ENCODE assay signal across 20 cellular contexts in the genomic region with DNA sequence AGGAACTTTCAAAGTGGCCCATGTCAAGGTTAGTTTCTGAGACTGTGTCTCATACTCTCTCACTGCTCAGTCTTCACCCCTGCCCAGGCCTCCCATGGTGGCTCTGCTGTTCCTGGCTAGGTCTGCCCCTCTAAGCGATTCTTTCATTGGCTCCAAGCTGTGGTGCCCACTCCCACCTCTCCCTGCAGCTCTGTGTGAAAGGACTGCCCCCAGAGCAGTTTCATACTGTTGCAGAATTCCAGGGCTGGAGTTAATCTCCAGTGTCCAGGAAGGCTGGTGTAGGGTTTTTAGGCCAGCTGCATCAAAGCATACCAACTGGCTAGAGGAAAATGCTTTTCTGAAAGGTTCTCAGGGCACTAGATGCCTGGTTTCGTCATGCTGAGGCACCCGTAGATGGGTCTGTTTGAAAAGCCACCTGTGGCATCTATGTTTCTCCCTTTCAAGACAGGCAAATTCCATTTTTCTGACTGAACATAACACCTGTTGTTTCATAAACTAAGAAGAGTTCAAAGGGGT.
DNase-seq lines count a peak whose midpoint lies in the region; ATAC-seq and TF ChIP-seq lines count a peak whose summit lies in the region.
"Had no signal": no experiment of that assay in that cellular context is flagged by ENCODE, and none has a peak within 500 bp of the region (broad histone marks: within the 10 kb centered on the region; RNA-seq: fewer than 3 reads in every experiment).

No MANE protein-coding gene starts in this region.

- no peak overlapping the region for H3K4me3 Mint-ChIP-seq in MCF 10A (ENCODE audit: unreplicated experiment)
- H3K4me3 Mint-ChIP-seq: activated T-helper 17 cell treated with anti-CD3 and anti-CD28 coated beads, Interleukin-2, amount 50 U/mL, for 72 hours; stimulated activated naive CD8-positive, alpha-beta T cell treated with anti-CD3 and anti-CD28 coated beads, Interleukin-15, amount 100 ng/mL, for 72 hours had no signal

- WGBS in GM23248 (ENCODE audit: low coverage in 1 of 2, low lambda C conversion rate in 2 of 2, missing lambda C conversion rate in 2 of 2), 2 experiments = 95% methylated on average over 3 of the region's 3 CpGs
- 89 to 95% methylated on average over 3 of the region's 3 CpGs for WGBS in sigmoid colon, 2 donors

- POLR2A ChIA-PET in MCF 10A (lab: Yijun Ruan, JAX) = interaction anchor here (0.8 to 1.2 kb wide), 5 partner anchors 10 to 123 kb away, joined by 3 to 4 read pairs (median 3); no protein-coding TSS in a partner anchor

- H3K79me2 ChIP-seq in GM23248 (ENCODE audit: insufficient read depth) = no peaks in the 10 kb centered on the region

- in situ Hi-C loops in GM23248 (cut with MboI) = no loop called here
- in situ Hi-C loops in brain microvascular endothelial cell (cut with HindIII; ENCODE audit: low pct_ligation_motif_present, low sequenced_read_pairs) = no loop called here

- peaks cover 63% of the 10 kb centered on the region for H3K36me3 Mint-ChIP-seq in MCF 10A (ENCODE audit: insufficient read depth, unreplicated experiment)
- H3K36me3 Mint-ChIP-seq: activated naive CD4-positive, alpha-beta T cell treated with anti-CD3 and anti-CD28 coated beads, Interleukin-2, amount 50 U/mL, for 72 hours had no signal

- ATAC-seq in foreskin keratinocyte = no peak
- ATAC-seq: activated naive CD4-positive, alpha-beta T cell treated with anti-CD3 and anti-CD28 coated beads, Interleukin-2, amount 50 U/mL, for 72 hours; activated T-helper 17 cell treated with anti-CD3 and anti-CD28 coated beads, Interleukin-2, amount 50 U/mL, for 72 hours; GM12878; stimulated activated naive CD8-positive, alpha-beta T cell treated with anti-CD3 and anti-CD28 coated beads, Interleukin-15, amount 100 ng/mL, for 72 hours had no signal

- no peak overlapping the region for H2AFZ ChIP-seq in GM23248

- H3K9me3 ChIP-seq in GM23248 (ENCODE audit: low read depth) (no peaks in the 10 kb centered on the region), adipocyte (ENCODE audit: control insufficient read depth, low read length) (no peaks in the 10 kb centered on the region), sigmoid colon (no peaks in the 10 kb centered on the region)
- H3K9me3 ChIP-seq: SK-N-SH, spleen, upper lobe of left lung had no signal

- H3K4me2 ChIP-seq in GM23248 (ENCODE audit: unreplicated experiment) = no peak overlapping the region
- H3K4me2 ChIP-seq: SK-N-SH had no signal

- H3K9me3 Mint-ChIP-seq in MCF 10A (ENCODE audit: unreplicated experiment) = no peaks in the 10 kb centered on the region
- H3K9me3 Mint-ChIP-seq: activated naive CD4-positive, alpha-beta T cell treated with anti-CD3 and anti-CD28 coated beads, Interleukin-2, amount 50 U/mL, for 72 hours; stimulated activated naive CD8-positive, alpha-beta T cell treated with anti-CD3 and anti-CD28 coated beads, Interleukin-15, amount 100 ng/mL, for 72 hours had no signal

- H3K4me1 ChIP-seq in GM23248 (ENCODE audit: insufficient read depth) (peaks cover 23% of the 10 kb centered on the region), adipocyte (ENCODE audit: control insufficient read depth, insufficient read depth, low read length) (peaks cover 35% of the 10 kb centered on the region), sigmoid colon (peaks cover 0 to 31% (median 24%) of the 10 kb centered on the region in 4 donors), foreskin keratinocyte (peaks cover 15% of the 10 kb centered on the region)

- H3F3A ChIP-seq in GM23248 (ENCODE audit: insufficient read depth) = peaks cover 17% of the 10 kb centered on the region; the same call in 1 of the 2 replicates

- no peaks in the 10 kb centered on the region for H4K20me1 ChIP-seq in GM23248 (ENCODE audit: insufficient read depth)

- no peak for TF ChIP-seq POLR2A in sigmoid colon (IDR thresholded peaks at IDR 0.05)

- no peaks in the 10 kb centered on the region for H3K27me3 Mint-ChIP-seq in MCF 10A (ENCODE audit: insufficient read depth, unreplicated experiment)
- H3K27me3 Mint-ChIP-seq: activated T-helper 17 cell treated with anti-CD3 and anti-CD28 coated beads, Interleukin-2, amount 50 U/mL, for 72 hours; stimulated activated naive CD8-positive, alpha-beta T cell treated with anti-CD3 and anti-CD28 coated beads, Interleukin-15, amount 100 ng/mL, for 72 hours had no signal

- no peak for TF ChIP-seq CTCF in sigmoid colon (IDR thresholded peaks at IDR 0.05)
- TF ChIP-seq CTCF in MCF 10A (IDR thresholded peaks at IDR 0.05; ENCODE audit: unreplicated experiment) = no peak
- no peak for TF ChIP-seq CTCF in brain microvascular endothelial cell (IDR thresholded peaks at IDR 0.05; ENCODE audit: low read depth, low read length, missing control alignments)
- no peak for TF ChIP-seq CTCF in foreskin keratinocyte (conservative IDR thresholded peaks at IDR 0.05)

- H3K27me3 ChIP-seq in GM23248 (replicated peaks; ENCODE audit: insufficient read depth) (no peaks in the 10 kb centered on the region), adipocyte (replicated peaks; ENCODE audit: control insufficient read depth, insufficient read depth, low read length) (no peaks in the 10 kb centered on the region), sigmoid colon (no peaks in the 10 kb centered on the region), brain microvascular endothelial cell (replicated peaks) (no peaks in the 10 kb centered on the region), foreskin keratinocyte (no peaks in the 10 kb centered on the region)
- H3K27me3 ChIP-seq: spleen, upper lobe of left lung had no signal

- peaks cover 4% of the 10 kb centered on the region; the same call in 1 of the 2 replicates for H3K36me3 ChIP-seq in GM23248 (ENCODE audit: low read depth)
- no peaks in the 10 kb centered on the region for H3K36me3 ChIP-seq in adipocyte (ENCODE audit: control insufficient read depth, insufficient read depth, low read length, severe bottlenecking)
- peaks cover 0 to 24% (median 0%) of the 10 kb centered on the region in 4 donors for H3K36me3 ChIP-seq in sigmoid colon
- peaks cover 13% of the 10 kb centered on the region for H3K36me3 ChIP-seq in brain microvascular endothelial cell (replicated peaks)

- no peak for TF ChIP-seq EP300 in sigmoid colon (IDR thresholded peaks at IDR 0.05)

- H3K9ac ChIP-seq in GM23248 = no peak overlapping the region
- H3K9ac ChIP-seq in adipocyte (ENCODE audit: low read length) = no peak overlapping the region
- H3K9ac ChIP-seq: SK-N-SH had no signal

- CTCF ChIA-PET in MCF 10A (lab: Yijun Ruan, JAX) = interaction anchor here (0.6 to 7.2 kb wide), 8 partner anchors 10 to 154 kb away, joined by 3 to 49 read pairs (median 5); a partner anchor contains a TSS

- H3K27ac Mint-ChIP-seq in MCF 10A (ENCODE audit: low read depth, unreplicated experiment) = no peak overlapping the region
- H3K27ac Mint-ChIP-seq: activated naive CD4-positive, alpha-beta T cell treated with anti-CD3 and anti-CD28 coated beads, Interleukin-2, amount 50 U/mL, for 72 hours; activated T-helper 17 cell treated with anti-CD3 and anti-CD28 coated beads, Interleukin-2, amount 50 U/mL, for 72 hours; stimulated activated naive CD8-positive, alpha-beta T cell treated with anti-CD3 and anti-CD28 coated beads, Interleukin-15, amount 100 ng/mL, for 72 hours had no signal

- BruUV-seq in MCF 10A (replicated peaks; lab: Mats Ljungman, UMichigan) = no TSS peak

- H3K4me1 Mint-ChIP-seq in MCF 10A (ENCODE audit: insufficient read depth, unreplicated experiment) = peaks cover 7% of the 10 kb centered on the region

- H3K9me2 ChIP-seq in GM23248 (ENCODE audit: insufficient read depth) = no peaks in the 10 kb centered on the region
- H3K9me2 ChIP-seq: SK-N-SH had no signal

- peak overlapping the region; percentile 26; the same call in 1 of the 2 replicates for H3K27ac ChIP-seq in GM23248
- H3K27ac ChIP-seq in sigmoid colon = peak overlapping the region in 3 of 4 donors; percentile 44 to 62 (median 48)
- H3K27ac ChIP-seq in brain microvascular endothelial cell = no peak overlapping the region
- H3K27ac ChIP-seq in foreskin keratinocyte = no peak overlapping the region

- intact Hi-C loops in sigmoid colon (cut with DNase I) (loop anchor here (2.0 kb wide), 1 partner anchor 148 kb away; no protein-coding TSS in a partner anchor), MCF 10A (cut with micrococcal nuclease) (loop anchor here (5.0 kb wide), 1 partner anchor 54 kb away; no protein-coding TSS in a partner anchor)

- DNase-seq in GM23248 (no peak), adipocyte (ENCODE audit: low read depth) (peak; percentile 57), fibroblast of peridontal ligament (ENCODE audit: extremely low read depth) (peak; percentile 48), sigmoid colon (no peak), MCF 10A (ENCODE audit: unreplicated experiment) (no peak), hippocampal formation (lab: John Stamatoyannopoulos, UW) (no peak), brain microvascular endothelial cell (no peak), foreskin keratinocyte (no peak)
- DNase-seq: activated CD8-positive, alpha-beta memory T cell treated with anti-CD3 and anti-CD28 coated beads, Interleukin-2, amount 50 U/mL, for 4 hours; islet precursor cell; NCI-H2029 treated with DMSO at 0.1 percent for 48 hours; NCI-H345; spleen; stimulated activated naive CD8-positive, alpha-beta T cell treated with anti-CD3 and anti-CD28 coated beads, Interleukin-15, amount 100 ng/mL, for 72 hours; upper lobe of left lung had no signal

- H3K4me3 ChIP-seq in GM23248 (no peak overlapping the region), adipocyte (ENCODE audit: low read length) (no peak overlapping the region), sigmoid colon (no peak overlapping the region), brain microvascular endothelial cell (ENCODE audit: low read depth, low read length) (no peak overlapping the region)
- H3K4me3 ChIP-seq: coronary artery, GM12878, spleen, upper lobe of left lung had no signal

Comparison
In these comparisons a context has a peak if more than half of its experiments do, and no peak if none do; other contexts are left out.
1. DNase-seq: peak in adipocyte (single experiment) and fibroblast of peridontal ligament (single experiment); none in GM23248 (single experiment), sigmoid colon (single experiment), MCF 10A (single experiment), hippocampal formation (0 of 2), brain microvascular endothelial cell (single experiment) and foreskin keratinocyte (0 of 2).
2. H3K27ac ChIP-seq: peak in GM23248 (single experiment) and sigmoid colon (3 of 4); none in brain microvascular endothelial cell (single experiment) and foreskin keratinocyte (single experiment).